In the genomic region with DNA sequence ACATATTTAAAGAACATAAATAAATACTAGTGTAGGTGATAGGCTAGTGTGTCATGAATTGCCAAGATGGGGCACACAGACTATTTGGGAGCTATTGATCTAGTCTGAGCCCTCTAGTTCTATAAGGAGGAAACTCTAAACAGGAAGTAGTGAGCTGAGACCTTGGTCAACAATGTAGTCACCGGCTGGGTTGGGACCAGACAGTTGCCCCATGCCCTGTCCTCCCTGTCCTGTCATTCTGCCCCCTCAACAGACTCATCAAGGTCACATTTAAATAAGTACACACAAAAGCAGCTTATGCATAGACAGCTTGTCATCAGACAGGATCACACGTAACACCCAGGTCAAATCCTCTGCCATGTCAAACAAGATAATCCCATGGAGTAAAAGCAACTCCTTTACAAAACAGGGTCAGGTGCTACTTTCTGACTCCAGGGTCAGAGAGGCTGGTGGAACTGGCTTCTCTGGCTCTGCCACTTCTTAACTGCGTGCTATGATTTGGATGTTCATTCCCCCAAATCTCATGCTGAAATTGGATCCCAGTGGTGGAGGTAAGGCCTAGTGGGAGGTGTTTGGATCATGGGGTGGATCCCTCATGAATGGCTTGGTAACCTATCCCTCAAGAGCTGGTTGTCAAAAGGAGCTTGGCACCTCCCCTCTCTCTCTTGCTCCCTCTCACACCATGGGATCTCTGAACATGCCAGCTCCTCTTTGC, we compare ENCODE assay signal across 22 cellular contexts.
DNase-seq lines count a peak whose midpoint lies in the region; ATAC-seq, FAIRE-seq and TF ChIP-seq lines count a peak whose summit lies in the region.
"Had no signal": no experiment of that assay in that cellular context is flagged by ENCODE, and none has a peak within 500 bp of the region (broad histone marks: within the 10 kb centered on the region; RNA-seq: fewer than 3 reads in every experiment).

No MANE protein-coding gene starts in this region.

- no peak overlapping the region for H3K27ac ChIP-seq in CD8-positive, alpha-beta memory T cell (ENCODE audit: low read depth, low read length)
- no peak overlapping the region for H3K27ac ChIP-seq in lower lobe of right lung
- H3K27ac ChIP-seq: spleen, VCaP had no signal

- FAIRE-seq in GM12891 (lab: Jason Lieb, UNC) = no peak
- FAIRE-seq: astrocyte, K562 had no signal

- ATAC-seq in lower lobe of right lung = peak; percentile 44 to 65
- ATAC-seq: CD8-positive, alpha-beta T cell; K562; left ventricle myocardium superior; Right ventricle myocardium inferior had no signal

- no peak for DNase-seq in activated CD4-positive, alpha-beta T cell treated with anti-CD3 and anti-CD28 coated beads, Interleukin-2, amount 10 ng/mL, durations not matched to agents 24 days and 14 days
- no peak for DNase-seq in activated CD4-positive, alpha-beta T cell treated with anti-CD3 and anti-CD28 coated beads, Interleukin-2, amount 50 U/mL, for 1 hour
- no peak for DNase-seq in CD8-positive, alpha-beta memory T cell
- peak; percentile 31 for DNase-seq in NCI-H510A treated with DMSO at 0.1 percent for 48 hours (lab: John Stamatoyannopoulos, UW)
- no peak for DNase-seq in lower lobe of right lung
- DNase-seq in stimulated activated CD8-positive, alpha-beta memory T cell treated with anti-CD3 and anti-CD28 coated beads, Interleukin-4, amount 100 ng/mL, for 48 hours = no peak
- DNase-seq in DMS79 (lab: John Stamatoyannopoulos, UW) = no peak
- no peak for DNase-seq in GM12891 (ENCODE audit: insufficient read length, low spot score)
- DNase-seq: activated CD8-positive, alpha-beta memory T cell treated with anti-CD3 and anti-CD28 coated beads, Interleukin-2, amount 50 U/mL, for 48 hours; activated gamma-delta T cell; CD8-positive, alpha-beta T cell; head of caudate nucleus; left ventricle myocardium superior; NCI-H1048; NCI-H1930; nucleus accumbens; retina; spleen had no signal

- H3K36me3 ChIP-seq in CD8-positive, alpha-beta memory T cell (ENCODE audit: insufficient read depth, low read length) = no peaks in the 10 kb centered on the region
- no peaks in the 10 kb centered on the region for H3K36me3 ChIP-seq in lower lobe of right lung
- H3K36me3 ChIP-seq: spleen had no signal

- intact Hi-C loops in activated CD4-positive, alpha-beta T cell treated with anti-CD3 and anti-CD28 coated beads, Interleukin-2, amount 10 ng/mL, durations not matched to agents 24 days and 14 days (cut with micrococcal nuclease) = loop anchor here (2.0 to 5.0 kb wide), 3 partner anchors 73 to 152 kb away; no protein-coding TSS in a partner anchor
- intact Hi-C loops in lower lobe of right lung (cut with DNase I) = no loop called here

- no peaks in the 10 kb centered on the region for H3K9me3 ChIP-seq in CD8-positive, alpha-beta memory T cell (ENCODE audit: low read length)
- no peaks in the 10 kb centered on the region for H3K9me3 ChIP-seq in lower lobe of right lung
- H3K9me3 ChIP-seq: spleen had no signal

- peaks cover 36% of the 10 kb centered on the region for H3K4me1 ChIP-seq in CD8-positive, alpha-beta memory T cell (ENCODE audit: insufficient read depth, low read length)
- no peaks in the 10 kb centered on the region for H3K4me1 ChIP-seq in lower lobe of right lung

- TF ChIP-seq CTCF in lower lobe of right lung (IDR thresholded peaks at IDR 0.05) = no peak

- H3K27me3 ChIP-seq in CD8-positive, alpha-beta memory T cell (ENCODE audit: insufficient read depth, low read length, poor library complexity, severe bottlenecking) = no peaks in the 10 kb centered on the region
- no peaks in the 10 kb centered on the region for H3K27me3 ChIP-seq in lower lobe of right lung (ENCODE audit: low read depth)
- H3K27me3 ChIP-seq: spleen had no signal

- POLR2A ChIA-PET in CD8-positive, alpha-beta memory T cell (lab: Charles Lee) = no interaction called here

- no peak overlapping the region for H3K27ac Mint-ChIP-seq in activated CD4-positive, alpha-beta T cell treated with anti-CD3 and anti-CD28 coated beads, Interleukin-2, amount 10 ng/mL, durations not matched to agents 24 days and 14 days
- peak overlapping the region in 3 of 8 donors; percentile 52 to 77 (median 60) for H3K27ac Mint-ChIP-seq in CD8-positive, alpha-beta memory T cell
- H3K27ac Mint-ChIP-seq: CD8-positive, alpha-beta T cell had no signal

- peaks cover 15% of the 10 kb centered on the region for H3K36me3 Mint-ChIP-seq in activated CD4-positive, alpha-beta T cell treated with anti-CD3 and anti-CD28 coated beads, Interleukin-2, amount 10 ng/mL, durations not matched to agents 24 days and 14 days (ENCODE audit: low read depth)
- H3K36me3 Mint-ChIP-seq in CD8-positive, alpha-beta memory T cell = peaks cover 2 to 5% (median 3%) of the 10 kb centered on the region in 3 donors
- H3K36me3 Mint-ChIP-seq: CD8-positive, alpha-beta T cell had no signal

- no peak for TF ChIP-seq POLR2A in GM12891 (IDR thresholded peaks at IDR 0.05; ENCODE audit: low read depth, low read length)

- H3K9me3 Mint-ChIP-seq in activated CD4-positive, alpha-beta T cell treated with anti-CD3 and anti-CD28 coated beads, Interleukin-2, amount 10 ng/mL, durations not matched to agents 24 days and 14 days = peaks cover 4% of the 10 kb centered on the region
- H3K9me3 Mint-ChIP-seq in CD8-positive, alpha-beta memory T cell = peaks cover 0 to 5% (median 1%) of the 10 kb centered on the region in 5 donors
- H3K9me3 Mint-ChIP-seq: CD8-positive, alpha-beta T cell had no signal

- CTCF ChIA-PET in CD8-positive, alpha-beta memory T cell (lab: Charles Lee) = interaction anchor here (1.1 to 1.6 kb wide), 4 partner anchors 12 to 27 kb away, joined by 3 read pairs; no protein-coding TSS in a partner anchor

- H3K4me1 Mint-ChIP-seq in activated CD4-positive, alpha-beta T cell treated with anti-CD3 and anti-CD28 coated beads, Interleukin-2, amount 10 ng/mL, durations not matched to agents 24 days and 14 days = peaks cover 44% of the 10 kb centered on the region
- H3K4me1 Mint-ChIP-seq in CD8-positive, alpha-beta memory T cell = peaks cover 41 to 59% (median 58%) of the 10 kb centered on the region in 3 donors

- no peaks in the 10 kb centered on the region for H3K27me3 Mint-ChIP-seq in activated CD4-positive, alpha-beta T cell treated with anti-CD3 and anti-CD28 coated beads, Interleukin-2, amount 10 ng/mL, durations not matched to agents 24 days and 14 days
- no peaks in the 10 kb centered on the region for H3K27me3 Mint-ChIP-seq in CD8-positive, alpha-beta memory T cell

- peak overlapping the region; percentile 15 for H3K4me3 Mint-ChIP-seq in activated CD4-positive, alpha-beta T cell treated with anti-CD3 and anti-CD28 coated beads, Interleukin-2, amount 10 ng/mL, durations not matched to agents 24 days and 14 days
- H3K4me3 Mint-ChIP-seq in CD8-positive, alpha-beta memory T cell = peak overlapping the region in 4 of 7 donors; percentile 13 to 68 (median 46)
- H3K4me3 Mint-ChIP-seq: CD8-positive, alpha-beta T cell had no signal

- H3K4me3 ChIP-seq in CD8-positive, alpha-beta memory T cell (ENCODE audit: low read length) = no peak overlapping the region
- no peak overlapping the region for H3K4me3 ChIP-seq in lower lobe of right lung
- H3K4me3 ChIP-seq: K562, spleen had no signal

TF ChIP-seq in GM12891, 5 proteins besides CTCF, POLR2A, EP300 and RAD21:
- TF ChIP-seq POU2F2 (IDR thresholded peaks at IDR 0.05; ENCODE audit: low read depth, low read length) = no peak
